13 cellular contexts compared by ENCODE assay signal in the genomic region with DNA sequence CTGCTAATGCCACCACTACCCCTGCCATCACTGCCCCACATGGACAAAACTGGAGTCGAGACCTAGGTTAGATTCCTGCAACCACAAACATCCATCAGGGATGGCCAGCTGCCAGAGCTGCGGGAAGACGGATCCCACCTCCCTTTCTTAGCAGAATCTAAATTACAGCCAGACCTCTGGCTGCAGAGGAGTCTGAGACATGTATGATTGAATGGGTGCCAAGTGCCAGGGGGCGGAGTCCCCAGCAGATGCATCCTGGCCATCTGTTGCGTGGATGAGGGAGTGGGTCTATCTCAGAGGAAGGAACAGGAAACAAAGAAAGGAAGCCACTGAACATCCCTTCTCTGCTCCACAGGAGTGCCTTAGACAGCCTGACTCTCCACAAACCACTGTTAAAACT. TPM values are rescaled to one million over a fixed set of nuclear protein-coding genes. Genes with fewer than 3 reads are reported as not detected.
DNase-seq lines count a peak whose midpoint lies in the region; ATAC-seq and TF ChIP-seq lines count a peak whose summit lies in the region.
"Had no signal": no experiment of that assay in that cellular context is flagged by ENCODE, and none has a peak within 500 bp of the region (broad histone marks: within the 10 kb centered on the region; RNA-seq: fewer than 3 reads in every experiment).

No MANE protein-coding gene starts in this region.

- no peaks in the 10 kb centered on the region for H3K4me1 Mint-ChIP-seq in activated CD4-positive, alpha-beta memory T cell treated with anti-CD3 and anti-CD28 coated beads for 36 hours (ENCODE audit: low read depth)

- CTCF ChIA-PET in activated CD4-positive, alpha-beta memory T cell treated with anti-CD3 and anti-CD28 coated beads for 36 hours (lab: Charles Lee) = no interaction called here

- H3K9me2 ChIP-seq in GM23248 (ENCODE audit: insufficient read depth) = no peaks in the 10 kb centered on the region

- no peak overlapping the region for H3K4me2 ChIP-seq in GM23248 (ENCODE audit: unreplicated experiment)

- no peak for ATAC-seq in GM18858 (IDR thresholded peaks at IDR 0.05; ENCODE audit: unreplicated experiment)
- ATAC-seq: pancreas had no signal

- TF ChIP-seq CTCF in AG10803 (conservative IDR thresholded peaks at IDR 0.05; ENCODE audit: low read length) = no peak

- POLR2A ChIA-PET in activated CD4-positive, alpha-beta memory T cell treated with anti-CD3 and anti-CD28 coated beads for 36 hours (lab: Charles Lee) = no interaction called here

- no peaks in the 10 kb centered on the region for H3K36me3 ChIP-seq in GM23248 (ENCODE audit: low read depth)
- H3K36me3 ChIP-seq: pancreas, WERI-Rb-1 had no signal

- 0 out of 2 replicates have a peak, but pooled peaks cover 4% of the 10 kb centered on the region for H3F3A ChIP-seq in GM23248 (ENCODE audit: insufficient read depth)

- H4K20me1 ChIP-seq in GM23248 (ENCODE audit: insufficient read depth) = no peaks in the 10 kb centered on the region

- no peak overlapping the region for H3K9ac ChIP-seq in GM23248

- no peak overlapping the region for H3K27ac Mint-ChIP-seq in activated CD4-positive, alpha-beta memory T cell treated with anti-CD3 and anti-CD28 coated beads for 36 hours
- H3K27ac Mint-ChIP-seq: activated naive CD4-positive, alpha-beta T cell treated with anti-CD3 and anti-CD28 coated beads for 36 hours had no signal

- WGBS in GM23248 (ENCODE audit: low coverage in 1 of 2, low lambda C conversion rate in 2 of 2, missing lambda C conversion rate in 2 of 2), 2 experiments = 42 to 53% methylated on average over 5 of the region's 5 CpGs

- H3K4me3 ChIP-seq in AG10803 (ENCODE audit: low read length) = no peak overlapping the region
- H3K4me3 ChIP-seq in GM23248 = no peak overlapping the region
- H3K4me3 ChIP-seq: pancreas had no signal

- no peaks in the 10 kb centered on the region for H3K27me3 ChIP-seq in GM23248 (replicated peaks; ENCODE audit: insufficient read depth)
- H3K27me3 ChIP-seq: pancreas had no signal

- no peak overlapping the region for H3K4me3 Mint-ChIP-seq in activated CD4-positive, alpha-beta memory T cell treated with anti-CD3 and anti-CD28 coated beads for 36 hours
- H3K4me3 Mint-ChIP-seq: activated naive CD4-positive, alpha-beta T cell treated with anti-CD3 and anti-CD28 coated beads for 36 hours had no signal

- no peaks in the 10 kb centered on the region; the same call in 1 of the 2 replicates for H3K4me1 ChIP-seq in GM23248 (ENCODE audit: insufficient read depth)
- H3K4me1 ChIP-seq: pancreas had no signal

- no peaks in the 10 kb centered on the region for H3K9me3 ChIP-seq in GM23248 (ENCODE audit: low read depth)
- H3K9me3 ChIP-seq: pancreas had no signal

- no peaks in the 10 kb centered on the region for H3K79me2 ChIP-seq in GM23248 (ENCODE audit: insufficient read depth)

- intact Hi-C loops in activated CD4-positive, alpha-beta memory T cell treated with anti-CD3 and anti-CD28 coated beads for 36 hours (cut with micrococcal nuclease) = loop anchor here (10.0 kb wide), 1 partner anchor 1206 kb away; the partner anchor contains the start of gene ALDH2

- peaks cover 5% of the 10 kb centered on the region for H3K36me3 Mint-ChIP-seq in activated CD4-positive, alpha-beta memory T cell treated with anti-CD3 and anti-CD28 coated beads for 36 hours

- H2AFZ ChIP-seq in GM23248 = no peak overlapping the region

- H3K27me3 Mint-ChIP-seq in activated CD4-positive, alpha-beta memory T cell treated with anti-CD3 and anti-CD28 coated beads for 36 hours = no peaks in the 10 kb centered on the region

- DNase-seq in AG10803 (ENCODE audit: low read depth) (peak; percentile 37), EL (peak; percentile 43), NCI-H524 (lab: John Stamatoyannopoulos, UW) (peak; percentile 81 to 88), glomerular visceral epithelial cell (ENCODE audit: extremely low spot score) (peak; percentile 10), GM23248 (no peak), KG1 (lab: John Stamatoyannopoulos, UW) (no peak)
- DNase-seq in activated CD4-positive, alpha-beta memory T cell treated with anti-CD3 and anti-CD28 coated beads for 36 hours = no peak
- DNase-seq: activated naive CD4-positive, alpha-beta T cell treated with anti-CD3 and anti-CD28 coated beads for 36 hours; effector CD8-positive, alpha-beta T cell; NCI-H1436 treated with DMSO at 0.1 percent for 48 hours; pancreas; WERI-Rb-1 had no signal

- no peaks in the 10 kb centered on the region for H3K9me3 Mint-ChIP-seq in activated CD4-positive, alpha-beta memory T cell treated with anti-CD3 and anti-CD28 coated beads for 36 hours
- H3K9me3 Mint-ChIP-seq: activated naive CD4-positive, alpha-beta T cell treated with anti-CD3 and anti-CD28 coated beads for 36 hours had no signal

- in situ Hi-C loops in GM23248 (cut with MboI) = no loop called here

- no peak overlapping the region for H3K27ac ChIP-seq in GM23248
- H3K27ac ChIP-seq: pancreas, WERI-Rb-1 had no signal

RNA-seq across cellular contexts. Expression of gene OAS2, which starts 7.1 kb away (rescaled TPM):
- total RNA-seq in activated CD4-positive, alpha-beta memory T cell treated with anti-CD3 and anti-CD28 coated beads for 36 hours = 100 to 1,000 TPM; 140 to 148 TPM
- 0.54 and 1.0 TPM in 2 replicates for total RNA-seq in GM23248 (2014; rRNA removed; shearing (Covaris generic))
- polyA plus RNA-seq in GM23248 (2016; fragmentation: Nextera tagmentation; extraction: Ambion mirVana) = 0.56 and 1.4 TPM in 2 replicates

RNA-seq across cellular contexts. Expression of gene OAS3, which starts 33.0 kb away (rescaled TPM):
- total RNA-seq in activated CD4-positive, alpha-beta memory T cell treated with anti-CD3 and anti-CD28 coated beads for 36 hours = 10 to 100 TPM; 34.6 to 37.1 TPM
- total RNA-seq in GM23248 (2014; rRNA removed; shearing (Covaris generic)) = 0.22 and 0.38 TPM in 2 replicates
- 0.35 and 0.63 TPM in 2 replicates for polyA plus RNA-seq in GM23248 (2016; fragmentation: Nextera tagmentation; extraction: Ambion mirVana)

Comparison
In these comparisons a context has a peak if more than half of its experiments do, and no peak if none do; other contexts are left out.
1. DNase-seq: peak in AG10803 (single experiment), EL (single experiment), NCI-H524 (2 of 2) and glomerular visceral epithelial cell (single experiment); none in activated CD4-positive, alpha-beta memory T cell treated with anti-CD3 and anti-CD28 coated beads for 36 hours (single experiment), GM23248 (single experiment) and KG1 (single experiment).
2. RNA of gene OAS2, which starts 7.1 kb away (total RNA-seq): 140 to 148 TPM in activated CD4-positive, alpha-beta memory T cell treated with anti-CD3 and anti-CD28 coated beads for 36 hours; 0.54 to 1.0 TPM in GM23248; every median in the first group is over 10 times any median in the second.
3. RNA of gene OAS3, which starts 33.0 kb away (total RNA-seq): 34.6 to 37.1 TPM in activated CD4-positive, alpha-beta memory T cell treated with anti-CD3 and anti-CD28 coated beads for 36 hours; 0.22 to 0.38 TPM in GM23248; every median in the first group is over 10 times any median in the second.